Comparison of ENCODE assay signal across 26 cellular contexts in genomic region chr2:31331156-31331555, GRCh38.
"Had no signal": no experiment of that assay in that cellular context is flagged by ENCODE, and none has a peak within 500 bp of the region (broad histone marks: within the 10 kb centered on the region; RNA-seq: fewer than 3 reads in every experiment).

No MANE protein-coding gene starts in this region.

- H3K4me3 Mint-ChIP-seq: activated CD4-positive, alpha-beta T cell treated with anti-CD3 and anti-CD28 coated beads for 36 hours; activated T-cell treated with anti-CD3 and anti-CD28 coated beads, Interleukin-2, amount 50 U/mL, for 24 hours; natural killer cell treated with Interleukin-12 subunit alpha and Interleukin-12 subunit beta and Interleukin-15 and Interleukin-18, amount 100 ng/mL, for 72 hours; T-cell; T-helper 2 cell treated with Interferon-gamma antibody and Interleukin-4, amounts not matched to agents 5 μg/mL and 100 μg/mL, for 36 hours; type B pancreatic cell had no signal

- H3K9me3 Mint-ChIP-seq: activated T-cell treated with anti-CD3 and anti-CD28 coated beads, Interleukin-2, amount 50 U/mL, for 24 hours; natural killer cell treated with Interleukin-12 subunit alpha and Interleukin-12 subunit beta and Interleukin-15 and Interleukin-18, amount 100 ng/mL, for 72 hours; T-cell; T-helper 2 cell treated with Interferon-gamma antibody and Interleukin-4, amounts not matched to agents 5 μg/mL and 100 μg/mL, for 36 hours; type B pancreatic cell had no signal

- H3K36me3 ChIP-seq: brain microvascular endothelial cell, left lung, lower lobe of right lung, thoracic aorta, uterus had no signal

- ATAC-seq: activated CD4-positive, alpha-beta T cell treated with anti-CD3 and anti-CD28 coated beads for 36 hours; esophagus mucosa; left lung; lower lobe of right lung; mucosa of descending colon; natural killer cell treated with Interleukin-12 subunit alpha and Interleukin-12 subunit beta and Interleukin-15 and Interleukin-18, amount 100 ng/mL, for 72 hours; right cardiac atrium; stimulated activated naive CD8-positive, alpha-beta T cell treated with anti-CD3 and anti-CD28 coated beads, Interleukin-15, Interleukin-2, amounts not matched to agents 100 U/mL and 50 U/mL, for 24 hours; T-cell had no signal

- H3K36me3 Mint-ChIP-seq: natural killer cell treated with Interleukin-12 subunit alpha and Interleukin-12 subunit beta and Interleukin-15 and Interleukin-18, amount 100 ng/mL, for 72 hours; T-cell; type B pancreatic cell had no signal

- H3K27ac Mint-ChIP-seq: activated CD4-positive, alpha-beta T cell treated with anti-CD3 and anti-CD28 coated beads for 36 hours; activated T-cell treated with anti-CD3 and anti-CD28 coated beads, Interleukin-2, amount 50 U/mL, for 24 hours; natural killer cell treated with Interleukin-12 subunit alpha and Interleukin-12 subunit beta and Interleukin-15 and Interleukin-18, amount 100 ng/mL, for 72 hours; T-cell; T-helper 2 cell treated with Interferon-gamma antibody and Interleukin-4, amounts not matched to agents 5 μg/mL and 100 μg/mL, for 36 hours; type B pancreatic cell had no signal

- H3K4me1 ChIP-seq: left lung, uterus had no signal

- H3K27me3 Mint-ChIP-seq: activated CD4-positive, alpha-beta T cell treated with anti-CD3 and anti-CD28 coated beads for 36 hours; activated T-cell treated with anti-CD3 and anti-CD28 coated beads, Interleukin-2, amount 50 U/mL, for 24 hours had no signal

- H3K27ac ChIP-seq: brain microvascular endothelial cell, coronary artery, left lung, lower lobe of right lung, thoracic aorta, uterus had no signal

- DNase-seq: activated CD4-positive, alpha-beta T cell treated with anti-CD3 and anti-CD28 coated beads for 36 hours; activated CD4-positive, CD25-positive, alpha-beta regulatory T cell; activated CD8-positive, alpha-beta memory T cell treated with anti-CD3 and anti-CD28 coated beads, Interleukin-2, amount 50 U/mL, for 48 hours; activated gamma-delta T cell treated with Interleukin-2 at 50 U/mL for 16 hours; activated naive CD4-positive, alpha-beta T cell treated with anti-CD3 and anti-CD28 coated beads, Interleukin-2, amount 50 U/mL, for 16 hours; activated T-cell treated with anti-CD3 and anti-CD28 coated beads, Interleukin-2, amount 50 U/mL, for 24 hours; amniotic stem cell; brain microvascular endothelial cell; foreskin melanocyte; glutamatergic neuron; left lung; lower lobe of right lung; mucosa of descending colon; posterior cingulate gyrus; right cardiac atrium; stimulated activated CD4-positive, alpha-beta T cell treated with anti-CD3 and anti-CD28 coated beads, Interleukin-15, amount 100 ng/mL, for 24 hours; stimulated activated CD4-positive, alpha-beta T cell treated with anti-CD3 and anti-CD28 coated beads, Interleukin-2, amount 100 ng/mL, for 24 hours; stimulated activated naive CD8-positive, alpha-beta T cell treated with anti-CD3 and anti-CD28 coated beads, Interleukin-15, Interleukin-2, amounts not matched to agents 100 U/mL and 50 U/mL, for 24 hours; T-cell; uterus had no signal

- H3K4me3 ChIP-seq: coronary artery, left lung, lower lobe of right lung, mucosa of descending colon, thoracic aorta, uterus had no signal

- H3K4me1 Mint-ChIP-seq: activated CD4-positive, alpha-beta T cell treated with anti-CD3 and anti-CD28 coated beads for 36 hours; T-cell had no signal

- H3K27me3 ChIP-seq: brain microvascular endothelial cell, left lung, uterus had no signal
